In genomic region chr22:20507253-20508066, GRCh38 we compare ENCODE assay signal across 1 cellular context.
TF ChIP-seq lines count a peak whose summit lies in the region.

A gene with protein sequence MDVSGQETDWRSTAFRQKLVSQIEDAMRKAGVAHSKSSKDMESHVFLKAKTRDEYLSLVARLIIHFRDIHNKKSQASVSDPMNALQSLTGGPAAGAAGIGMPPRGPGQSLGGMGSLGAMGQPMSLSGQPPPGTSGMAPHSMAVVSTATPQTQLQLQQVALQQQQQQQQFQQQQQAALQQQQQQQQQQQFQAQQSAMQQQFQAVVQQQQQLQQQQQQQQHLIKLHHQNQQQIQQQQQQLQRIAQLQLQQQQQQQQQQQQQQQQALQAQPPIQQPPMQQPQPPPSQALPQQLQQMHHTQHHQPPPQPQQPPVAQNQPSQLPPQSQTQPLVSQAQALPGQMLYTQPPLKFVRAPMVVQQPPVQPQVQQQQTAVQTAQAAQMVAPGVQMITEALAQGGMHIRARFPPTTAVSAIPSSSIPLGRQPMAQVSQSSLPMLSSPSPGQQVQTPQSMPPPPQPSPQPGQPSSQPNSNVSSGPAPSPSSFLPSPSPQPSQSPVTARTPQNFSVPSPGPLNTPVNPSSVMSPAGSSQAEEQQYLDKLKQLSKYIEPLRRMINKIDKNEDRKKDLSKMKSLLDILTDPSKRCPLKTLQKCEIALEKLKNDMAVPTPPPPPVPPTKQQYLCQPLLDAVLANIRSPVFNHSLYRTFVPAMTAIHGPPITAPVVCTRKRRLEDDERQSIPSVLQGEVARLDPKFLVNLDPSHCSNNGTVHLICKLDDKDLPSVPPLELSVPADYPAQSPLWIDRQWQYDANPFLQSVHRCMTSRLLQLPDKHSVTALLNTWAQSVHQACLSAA (plus strand): TSS chr22:20507610. CDS start chr22:20507679, 69 bp downstream.

TF ChIP-seq in HepG2, 621 proteins besides CTCF, POLR2A, EP300 and RAD21 (continued from another document and continues in another):
- TF ChIP-seq SKIL (CRISPR knock-in tag; IDR thresholded peaks at IDR 0.05; ENCODE audit: borderline replicate concordance) (no peak), ZMAT3 (CRISPR knock-in tag; conservative IDR thresholded peaks at IDR 0.05) (peak; percentile 55; the same call in 1 of the 2 replicates), NFYB (CRISPR knock-in tag; IDR thresholded peaks at IDR 0.05) (peak; percentile 38; the same call in 1 of the 2 replicates), ZNF124 (CRISPR knock-in tag; IDR thresholded peaks at IDR 0.05) (peak; percentile 76), ZNF841 (CRISPR knock-in tag; IDR thresholded peaks at IDR 0.05; ENCODE audit: borderline replicate concordance) (no peak; the same call in 1 of the 2 replicates), ZNF264 (CRISPR knock-in tag; IDR thresholded peaks at IDR 0.05) (peak; percentile 73), ZMYM3 (CRISPR knock-in tag; IDR thresholded peaks at IDR 0.05) (0 out of 2 replicates have a peak, but pooled peaks have one; percentile 46), NR1H2 (CRISPR knock-in tag; IDR thresholded peaks at IDR 0.05; ENCODE audit: borderline replicate concordance, low read depth) (no peak), ZNF20 (CRISPR knock-in tag; IDR thresholded peaks at IDR 0.05) (no peak), IRF2 (CRISPR knock-in tag; IDR thresholded peaks at IDR 0.05) (peak; percentile 99), HMG20A (CRISPR knock-in tag; IDR thresholded peaks at IDR 0.05; ENCODE audit: borderline replicate concordance) (no peak), SMC3 (IDR thresholded peaks at IDR 0.05; ENCODE audit: low read length) (no peak), ZNF776 (CRISPR knock-in tag; IDR thresholded peaks at IDR 0.05) (peak; percentile 87), HOXD1 (CRISPR knock-in tag; IDR thresholded peaks at IDR 0.05) (peak; percentile 73; the same call in 1 of the 2 replicates), TMF1 (CRISPR knock-in tag; IDR thresholded peaks at IDR 0.05; ENCODE audit: low read depth) (no peak), FOXJ3 (CRISPR knock-in tag; IDR thresholded peaks at IDR 0.05; ENCODE audit: borderline replicate concordance) (0 out of 2 replicates have a peak, but pooled peaks have one; percentile 40), GATA4 (IDR thresholded peaks at IDR 0.05; ENCODE audit: borderline replicate concordance, low read depth) (no peak), SRF (IDR thresholded peaks at IDR 0.05; ENCODE audit: low read depth, low read length) (0 out of 2 replicates have a peak, but pooled peaks have one; percentile 16), REXO4 (CRISPR knock-in tag; IDR thresholded peaks at IDR 0.05; ENCODE audit: borderline replicate concordance) (no peak), SUZ12 (IDR thresholded peaks at IDR 0.05; ENCODE audit: low read depth, low read length) (peak; percentile 95), POLR2G (IDR thresholded peaks at IDR 0.05; ENCODE audit: low read depth, low read length) (peak; percentile 89), FOXK1 (CRISPR knock-in tag; IDR thresholded peaks at IDR 0.05; ENCODE audit: borderline replicate concordance, low read depth) (peak; percentile 83), SNAPC4 (CRISPR knock-in tag; IDR thresholded peaks at IDR 0.05) (0 out of 2 replicates have a peak, but pooled peaks have one; percentile 74), CENPX (CRISPR knock-in tag; IDR thresholded peaks at IDR 0.05) (no peak), FOXA1 (IDR thresholded peaks at IDR 0.05) (no peak), FOXA1 (CRISPR knock-in tag; IDR thresholded peaks at IDR 0.05) (no peak), ZNF121 (CRISPR knock-in tag; IDR thresholded peaks at IDR 0.05) (peak; percentile 51; the same call in 1 of the 2 replicates), ZNF7 (CRISPR knock-in tag; IDR thresholded peaks at IDR 0.05) (no peak), HNRNPL (IDR thresholded peaks at IDR 0.05; ENCODE audit: low read depth, low read length) (peak; percentile 61; the same call in 1 of the 2 replicates), PHF20 (CRISPR knock-in tag; IDR thresholded peaks at IDR 0.05) (peak; percentile 92), GPN1 (CRISPR knock-in tag; IDR thresholded peaks at IDR 0.05; ENCODE audit: borderline replicate concordance) (no peak), U2AF1 (optimal IDR thresholded peaks at IDR 0.05; ENCODE audit: low read depth, low read length) (peak; percentile 94), MATR3 (CRISPR knock-in tag; IDR thresholded peaks at IDR 0.05) (no peak), ZNF709 (CRISPR knock-in tag; IDR thresholded peaks at IDR 0.05) (peak; percentile 95), RFX3 (CRISPR knock-in tag; IDR thresholded peaks at IDR 0.05) (no peak), CBX1 (IDR thresholded peaks at IDR 0.05; ENCODE audit: low read depth) (peak; percentile 53), JDP2 (CRISPR knock-in tag; IDR thresholded peaks at IDR 0.05; ENCODE audit: borderline replicate concordance) (no peak; the same call in 1 of the 2 replicates), ZNF883 (CRISPR knock-in tag; IDR thresholded peaks at IDR 0.05; ENCODE audit: not compliant biosample characterization) (peak; percentile 85), ZNF567 (CRISPR knock-in tag; IDR thresholded peaks at IDR 0.05; ENCODE audit: borderline replicate concordance) (no peak), SMARCE1 (IDR thresholded peaks at IDR 0.05; ENCODE audit: borderline replicate concordance) (no peak), ZNF747 (CRISPR knock-in tag; IDR thresholded peaks at IDR 0.05; ENCODE audit: borderline replicate concordance) (no peak; the same call in 1 of the 2 replicates), YEATS4 (CRISPR knock-in tag; IDR thresholded peaks at IDR 0.05; ENCODE audit: borderline replicate concordance) (peak; percentile 79), ZNF33B (CRISPR knock-in tag; IDR thresholded peaks at IDR 0.05) (no peak), TCF12 (IDR thresholded peaks at IDR 0.05) (no peak), TCF12 (CRISPR knock-in tag; IDR thresholded peaks at IDR 0.05) (no peak)
- TF ChIP-seq, protein P1, sequence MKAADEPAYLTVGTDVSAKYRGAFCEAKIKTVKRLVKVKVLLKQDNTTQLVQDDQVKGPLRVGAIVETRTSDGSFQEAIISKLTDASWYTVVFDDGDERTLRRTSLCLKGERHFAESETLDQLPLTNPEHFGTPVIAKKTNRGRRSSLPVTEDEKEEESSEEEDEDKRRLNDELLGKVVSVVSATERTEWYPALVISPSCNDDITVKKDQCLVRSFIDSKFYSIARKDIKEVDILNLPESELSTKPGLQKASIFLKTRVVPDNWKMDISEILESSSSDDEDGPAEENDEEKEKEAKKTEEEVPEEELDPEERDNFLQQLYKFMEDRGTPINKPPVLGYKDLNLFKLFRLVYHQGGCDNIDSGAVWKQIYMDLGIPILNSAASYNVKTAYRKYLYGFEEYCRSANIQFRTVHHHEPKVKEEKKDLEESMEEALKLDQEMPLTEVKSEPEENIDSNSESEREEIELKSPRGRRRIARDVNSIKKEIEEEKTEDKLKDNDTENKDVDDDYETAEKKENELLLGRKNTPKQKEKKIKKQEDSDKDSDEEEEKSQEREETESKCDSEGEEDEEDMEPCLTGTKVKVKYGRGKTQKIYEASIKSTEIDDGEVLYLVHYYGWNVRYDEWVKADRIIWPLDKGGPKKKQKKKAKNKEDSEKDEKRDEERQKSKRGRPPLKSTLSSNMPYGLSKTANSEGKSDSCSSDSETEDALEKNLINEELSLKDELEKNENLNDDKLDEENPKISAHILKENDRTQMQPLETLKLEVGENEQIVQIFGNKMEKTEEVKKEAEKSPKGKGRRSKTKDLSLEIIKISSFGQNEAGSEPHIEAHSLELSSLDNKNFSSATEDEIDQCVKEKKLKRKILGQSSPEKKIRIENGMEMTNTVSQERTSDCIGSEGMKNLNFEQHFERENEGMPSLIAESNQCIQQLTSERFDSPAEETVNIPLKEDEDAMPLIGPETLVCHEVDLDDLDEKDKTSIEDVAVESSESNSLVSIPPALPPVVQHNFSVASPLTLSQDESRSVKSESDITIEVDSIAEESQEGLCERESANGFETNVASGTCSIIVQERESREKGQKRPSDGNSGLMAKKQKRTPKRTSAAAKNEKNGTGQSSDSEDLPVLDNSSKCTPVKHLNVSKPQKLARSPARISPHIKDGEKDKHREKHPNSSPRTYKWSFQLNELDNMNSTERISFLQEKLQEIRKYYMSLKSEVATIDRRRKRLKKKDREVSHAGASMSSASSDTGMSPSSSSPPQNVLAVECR (CRISPR knock-in tag; IDR thresholded peaks at IDR 0.05; ENCODE audit: borderline replicate concordance), result peak; percentile 96
- TF ChIP-seq, protein P2, sequence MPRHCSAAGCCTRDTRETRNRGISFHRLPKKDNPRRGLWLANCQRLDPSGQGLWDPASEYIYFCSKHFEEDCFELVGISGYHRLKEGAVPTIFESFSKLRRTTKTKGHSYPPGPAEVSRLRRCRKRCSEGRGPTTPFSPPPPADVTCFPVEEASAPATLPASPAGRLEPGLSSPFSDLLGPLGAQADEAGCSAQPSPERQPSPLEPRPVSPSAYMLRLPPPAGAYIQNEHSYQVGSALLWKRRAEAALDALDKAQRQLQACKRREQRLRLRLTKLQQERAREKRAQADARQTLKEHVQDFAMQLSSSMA (CRISPR knock-in tag; IDR thresholded peaks at IDR 0.05), result peak; percentile 71; the same call in 1 of the 2 replicates
- TF ChIP-seq, protein P3, sequence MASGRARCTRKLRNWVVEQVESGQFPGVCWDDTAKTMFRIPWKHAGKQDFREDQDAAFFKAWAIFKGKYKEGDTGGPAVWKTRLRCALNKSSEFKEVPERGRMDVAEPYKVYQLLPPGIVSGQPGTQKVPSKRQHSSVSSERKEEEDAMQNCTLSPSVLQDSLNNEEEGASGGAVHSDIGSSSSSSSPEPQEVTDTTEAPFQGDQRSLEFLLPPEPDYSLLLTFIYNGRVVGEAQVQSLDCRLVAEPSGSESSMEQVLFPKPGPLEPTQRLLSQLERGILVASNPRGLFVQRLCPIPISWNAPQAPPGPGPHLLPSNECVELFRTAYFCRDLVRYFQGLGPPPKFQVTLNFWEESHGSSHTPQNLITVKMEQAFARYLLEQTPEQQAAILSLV (CRISPR knock-in tag; IDR thresholded peaks at IDR 0.05; ENCODE audit: borderline replicate concordance), result peak; percentile 89
- TF ChIP-seq, protein P4, sequence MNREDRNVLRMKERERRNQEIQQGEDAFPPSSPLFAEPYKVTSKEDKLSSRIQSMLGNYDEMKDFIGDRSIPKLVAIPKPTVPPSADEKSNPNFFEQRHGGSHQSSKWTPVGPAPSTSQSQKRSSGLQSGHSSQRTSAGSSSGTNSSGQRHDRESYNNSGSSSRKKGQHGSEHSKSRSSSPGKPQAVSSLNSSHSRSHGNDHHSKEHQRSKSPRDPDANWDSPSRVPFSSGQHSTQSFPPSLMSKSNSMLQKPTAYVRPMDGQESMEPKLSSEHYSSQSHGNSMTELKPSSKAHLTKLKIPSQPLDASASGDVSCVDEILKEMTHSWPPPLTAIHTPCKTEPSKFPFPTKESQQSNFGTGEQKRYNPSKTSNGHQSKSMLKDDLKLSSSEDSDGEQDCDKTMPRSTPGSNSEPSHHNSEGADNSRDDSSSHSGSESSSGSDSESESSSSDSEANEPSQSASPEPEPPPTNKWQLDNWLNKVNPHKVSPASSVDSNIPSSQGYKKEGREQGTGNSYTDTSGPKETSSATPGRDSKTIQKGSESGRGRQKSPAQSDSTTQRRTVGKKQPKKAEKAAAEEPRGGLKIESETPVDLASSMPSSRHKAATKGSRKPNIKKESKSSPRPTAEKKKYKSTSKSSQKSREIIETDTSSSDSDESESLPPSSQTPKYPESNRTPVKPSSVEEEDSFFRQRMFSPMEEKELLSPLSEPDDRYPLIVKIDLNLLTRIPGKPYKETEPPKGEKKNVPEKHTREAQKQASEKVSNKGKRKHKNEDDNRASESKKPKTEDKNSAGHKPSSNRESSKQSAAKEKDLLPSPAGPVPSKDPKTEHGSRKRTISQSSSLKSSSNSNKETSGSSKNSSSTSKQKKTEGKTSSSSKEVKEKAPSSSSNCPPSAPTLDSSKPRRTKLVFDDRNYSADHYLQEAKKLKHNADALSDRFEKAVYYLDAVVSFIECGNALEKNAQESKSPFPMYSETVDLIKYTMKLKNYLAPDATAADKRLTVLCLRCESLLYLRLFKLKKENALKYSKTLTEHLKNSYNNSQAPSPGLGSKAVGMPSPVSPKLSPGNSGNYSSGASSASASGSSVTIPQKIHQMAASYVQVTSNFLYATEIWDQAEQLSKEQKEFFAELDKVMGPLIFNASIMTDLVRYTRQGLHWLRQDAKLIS (CRISPR knock-in tag; IDR thresholded peaks at IDR 0.05), result no peak
